In genomic region chr4:44326716-44327115, GRCh38 we compare ENCODE assay signal across 10 cellular contexts.
"Had no signal": no experiment of that assay in that cellular context is flagged by ENCODE, and none has a peak within 500 bp of the region (broad histone marks: within the 10 kb centered on the region; RNA-seq: fewer than 3 reads in every experiment).

No MANE protein-coding gene starts in this region.

- FAIRE-seq: keratinocyte, pancreas had no signal

- DNase-seq: activated CD4-positive, alpha-beta memory T cell treated with anti-CD3 and anti-CD28 coated beads, Interleukin-2, amount 10 ng/mL, durations not matched to agents 7 days and 5 days; effector memory CD4-positive, alpha-beta T cell; heart left ventricle; pancreas; retina; stimulated activated CD4-positive, alpha-beta T cell treated with anti-CD3 and anti-CD28 coated beads, Interleukin-4, amount 100 ng/mL, for 1 hour; stimulated activated CD8-positive, alpha-beta memory T cell treated with anti-CD3 and anti-CD28 coated beads, Interleukin-4, amount 100 ng/mL, for 48 hours; stimulated activated naive CD8-positive, alpha-beta T cell treated with anti-CD3 and anti-CD28 coated beads, Interleukin-15, Interleukin-2, amounts not matched to agents 100 U/mL and 50 U/mL, for 24 hours; upper lobe of right lung had no signal
